Comparison of ENCODE assay signal across 8 cellular contexts in the genomic region with DNA sequence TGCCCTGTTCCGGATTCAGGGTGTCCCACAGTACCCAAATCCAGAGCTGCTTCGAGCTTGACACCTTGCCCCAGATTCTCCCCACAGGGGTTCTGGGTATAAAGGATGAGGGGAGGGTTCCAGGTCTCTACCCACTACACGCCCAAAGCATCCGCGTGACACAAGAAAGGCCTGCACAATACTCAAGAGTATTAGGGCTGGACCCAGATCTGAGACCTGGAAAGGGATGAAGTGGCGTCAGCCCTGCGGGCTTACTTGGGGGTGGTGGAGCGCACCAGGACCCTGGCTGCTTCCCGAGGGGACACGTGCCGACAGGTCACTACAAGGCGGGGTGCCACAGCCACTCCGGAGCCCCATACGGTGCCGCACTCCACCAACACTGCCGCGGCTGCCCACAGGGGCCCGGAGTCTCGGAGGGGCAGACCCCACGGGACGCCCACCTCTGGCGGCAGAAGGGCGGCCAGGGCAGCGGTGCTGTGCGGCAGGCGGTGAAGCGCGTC. TPM values are rescaled to one million over a fixed set of nuclear protein-coding genes. Genes with fewer than 3 reads are reported as not detected.
DNase-seq lines count a peak whose midpoint lies in the region; ATAC-seq and TF ChIP-seq lines count a peak whose summit lies in the region.

No MANE protein-coding gene starts in this region.

- DNase-seq in GM13976 (ENCODE audit: low spot score) (peak; percentile 30), HCT116 (ENCODE audit: low read depth, low spot score) (no peak), SJSA1 (ENCODE audit: low read depth in 1 of 2, low spot score in 2 of 2) (no peak), fibroblast of the aortic adventitia (ENCODE audit: low read depth) (peak; percentile 24), skeletal muscle cell (ENCODE audit: low read depth) (no peak), Kasumi-1 (lab: John Stamatoyannopoulos, UW) (no peak), SKM-1 treated with dmso at 0.1 percent for 144 hours (lab: John Stamatoyannopoulos, UW; ENCODE audit: unreplicated experiment) (no peak)
- DNase-seq in activated CD4-positive, alpha-beta T cell treated with anti-CD3 and anti-CD28 coated beads, Interleukin-2, amount 50 U/mL, for 4 hours, result no peak

- no peak for TF ChIP-seq RAD21 in HCT116 (IDR thresholded peaks at IDR 0.05; ENCODE audit: low read depth)

- H3K9me3 ChIP-seq in HCT116 (ENCODE audit: control insufficient read depth in 1 of 2, insufficient read depth in 1 of 2, low read depth in 1 of 2, low read length in 2 of 2) (no peaks in the 10 kb centered on the region), SJSA1 (replicated peaks) (no peaks in the 10 kb centered on the region)

- in situ Hi-C loops in GM13976 (cut with MboI; ENCODE audit: low sequenced_read_pairs, unreplicated experiment), result no loop called here

- no peak for TF ChIP-seq POLR2A in HCT116 (IDR thresholded peaks at IDR 0.05; ENCODE audit: borderline replicate concordance, extremely low read depth, insufficient read depth, insufficient read length)

- H3K9me2 ChIP-seq in HCT116 (ENCODE audit: insufficient read depth), result no peaks in the 10 kb centered on the region

- H3K4me3 ChIP-seq in HCT116 (replicated peaks in 1 of 2; ENCODE audit: low read depth in 1 of 2, low read length in 2 of 2), result peak overlapping the region; percentile 74 to 81
- peak overlapping the region; percentile 57 for H3K4me3 ChIP-seq in SJSA1
- H3K4me3 ChIP-seq in fibroblast of the aortic adventitia (ENCODE audit: low read depth, low read length), result peak overlapping the region; percentile 76
- H3K4me3 ChIP-seq in skeletal muscle cell (ENCODE audit: low read depth, low read length), result peak overlapping the region; percentile 66

- peak; percentile 6; the same call in 1 of the 2 replicates for ATAC-seq in HCT116

- H3K27ac ChIP-seq in HCT116 (ENCODE audit: low read depth, low read length) (peak overlapping the region; percentile 86), SJSA1 (peak overlapping the region; percentile 59; the same call in 1 of the 2 replicates)

- H3K36me3 ChIP-seq in HCT116 (ENCODE audit: control insufficient read depth in 1 of 2, insufficient read depth in 2 of 2, low read length in 2 of 2) (peaks cover 1 to 2% of the 10 kb centered on the region in 2 experiments; a peak in 2 of 4 replicates), SJSA1 (peaks cover 25% of the 10 kb centered on the region)

- CTCF ChIA-PET in HCT116 (lab: Charles Lee), result interaction anchor here (0.9 to 3.7 kb wide), 8 partner anchors 9 to 242 kb away, joined by 3 to 33 read pairs (median 18); no protein-coding TSS in a partner anchor

- H3K27me3 ChIP-seq in HCT116 (ENCODE audit: insufficient read depth, low read length) (no peaks in the 10 kb centered on the region), SJSA1 (replicated peaks) (no peaks in the 10 kb centered on the region)

- POLR2A ChIA-PET in HCT116 (lab: Charles Lee), result interaction anchor here (1.8 kb wide), 1 partner anchor 25 kb away, joined by 18 read pairs; a partner anchor contains a TSS

- TF ChIP-seq CTCF in GM13976 (IDR thresholded peaks at IDR 0.05; ENCODE audit: borderline replicate concordance, control extremely low read depth, extremely low read depth, insufficient read depth, missing control alignments) (no peak), HCT116 (IDR thresholded peaks at IDR 0.05 in 2 of 3, conservative IDR thresholded peaks at IDR 0.05 in 1 of 3; ENCODE audit: borderline replicate concordance in 1 of 3, insufficient read depth in 1 of 3, low read depth in 2 of 3, low read length in 2 of 3) (no peak), fibroblast of the aortic adventitia (IDR thresholded peaks at IDR 0.05; ENCODE audit: insufficient read depth, low read length) (no peak)

- H4K20me1 ChIP-seq in HCT116 (ENCODE audit: insufficient read depth), result no peaks in the 10 kb centered on the region

- no TSS peak for BruUV-seq in HCT116 (replicated peaks; lab: Mats Ljungman, UMichigan)

- intact Hi-C loops in HCT116 (cut with micrococcal nuclease), result loop anchor here (5.0 kb wide), 1 partner anchor 242 kb away; no protein-coding TSS in a partner anchor

- H2AFZ ChIP-seq in HCT116 (ENCODE audit: low read depth, low read length, poor library complexity, severe bottlenecking), result no peak overlapping the region

- peak overlapping the region; percentile 97 for H3K9ac ChIP-seq in HCT116 (ENCODE audit: low read length)

- H3K79me2 ChIP-seq in HCT116 (ENCODE audit: insufficient read depth, low read length), result peaks cover 25% of the 10 kb centered on the region; the same call in 1 of the 2 replicates

- H3K4me1 ChIP-seq in HCT116 (ENCODE audit: control insufficient read depth in 1 of 2, insufficient read depth in 2 of 2, low read length in 2 of 2) (peaks cover 8 to 26% of the 10 kb centered on the region in 2 experiments; a peak in 3 of 4 replicates), SJSA1 (replicated peaks) (peaks cover 21% of the 10 kb centered on the region)

- H3K4me2 ChIP-seq in HCT116 (ENCODE audit: low read length), result peak overlapping the region; percentile 95

- RAD21 ChIA-PET in HCT116 (lab: Charles Lee; ENCODE audit: low non-redundant PET in 1 of 2, low total read pairs in 2 of 2, uncharacterized antibody in 2 of 2, unreplicated experiment in 2 of 2), result no interaction called here

TF ChIP-seq in HCT116, 20 proteins besides CTCF, POLR2A, EP300 and RAD21:
- TF ChIP-seq, protein P1, sequence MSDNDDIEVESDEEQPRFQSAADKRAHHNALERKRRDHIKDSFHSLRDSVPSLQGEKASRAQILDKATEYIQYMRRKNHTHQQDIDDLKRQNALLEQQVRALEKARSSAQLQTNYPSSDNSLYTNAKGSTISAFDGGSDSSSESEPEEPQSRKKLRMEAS (IDR thresholded peaks at IDR 0.05), result no peak
- TF ChIP-seq TCF7L2 (IDR thresholded peaks at IDR 0.05; ENCODE audit: borderline replicate concordance, extremely low read depth, insufficient read depth, insufficient read length), result no peak
- TF ChIP-seq, protein P2, sequence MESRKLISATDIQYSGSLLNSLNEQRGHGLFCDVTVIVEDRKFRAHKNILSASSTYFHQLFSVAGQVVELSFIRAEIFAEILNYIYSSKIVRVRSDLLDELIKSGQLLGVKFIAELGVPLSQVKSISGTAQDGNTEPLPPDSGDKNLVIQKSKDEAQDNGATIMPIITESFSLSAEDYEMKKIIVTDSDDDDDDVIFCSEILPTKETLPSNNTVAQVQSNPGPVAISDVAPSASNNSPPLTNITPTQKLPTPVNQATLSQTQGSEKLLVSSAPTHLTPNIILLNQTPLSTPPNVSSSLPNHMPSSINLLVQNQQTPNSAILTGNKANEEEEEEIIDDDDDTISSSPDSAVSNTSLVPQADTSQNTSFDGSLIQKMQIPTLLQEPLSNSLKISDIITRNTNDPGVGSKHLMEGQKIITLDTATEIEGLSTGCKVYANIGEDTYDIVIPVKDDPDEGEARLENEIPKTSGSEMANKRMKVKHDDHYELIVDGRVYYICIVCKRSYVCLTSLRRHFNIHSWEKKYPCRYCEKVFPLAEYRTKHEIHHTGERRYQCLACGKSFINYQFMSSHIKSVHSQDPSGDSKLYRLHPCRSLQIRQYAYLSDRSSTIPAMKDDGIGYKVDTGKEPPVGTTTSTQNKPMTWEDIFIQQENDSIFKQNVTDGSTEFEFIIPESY (IDR thresholded peaks at IDR 0.05; ENCODE audit: extremely low read depth, insufficient replicate concordance, low read length), result no peak
- TF ChIP-seq CEBPB (IDR thresholded peaks at IDR 0.05; ENCODE audit: low read depth), result no peak
- no peak for TF ChIP-seq SIN3A (IDR thresholded peaks at IDR 0.05; ENCODE audit: low read depth)
- no peak for TF ChIP-seq EZH2 (IDR thresholded peaks at IDR 0.05)

RNA-seq across cellular contexts. Expression of a gene that starts 1.3 kb away (rescaled TPM):
- total RNA-seq in HCT116 (2021; ENCODE audit: unreplicated experiment) (13.6 TPM), fibroblast of the aortic adventitia (ENCODE audit: low replicate concordance) (9.7 and 20.0 TPM in 2 replicates)
- polyA plus RNA-seq in HCT116 (2012), result 9.7 and 9.9 TPM in 2 replicates
- total RNA-seq in SJSA1 (2014; rRNA removed; shearing (Covaris generic)), result 6.7 and 7.7 TPM in 2 replicates

RNA-seq across cellular contexts. Expression of a gene that starts 12.6 kb away (rescaled TPM):
- 20.0 TPM for total RNA-seq in HCT116 (2021; ENCODE audit: unreplicated experiment)
- 21.4 and 25.9 TPM in 2 replicates for polyA plus RNA-seq in HCT116 (2012)
- total RNA-seq in SJSA1 (2014; rRNA removed; shearing (Covaris generic)), result 11.7 and 12.3 TPM in 2 replicates
- 2.5 and 7.3 TPM in 2 replicates for total RNA-seq in fibroblast of the aortic adventitia (ENCODE audit: low replicate concordance)

RNA-seq across cellular contexts. Expression of a gene that starts 25.1 kb away (rescaled TPM):
- total RNA-seq in HCT116 (2021; ENCODE audit: unreplicated experiment) (86.9 TPM), fibroblast of the aortic adventitia (ENCODE audit: low replicate concordance) (145 and 209 TPM in 2 replicates)
- polyA plus RNA-seq in HCT116 (2012), result 37.1 and 43.0 TPM in 2 replicates
- total RNA-seq in SJSA1 (2014; rRNA removed; shearing (Covaris generic)), result 131 and 171 TPM in 2 replicates

Comparison
In these comparisons a context has a peak if more than half of its experiments do, and no peak if none do; other contexts are left out.
1. DNase-seq: peak in GM13976 (single experiment) and fibroblast of the aortic adventitia (single experiment); none in HCT116 (single experiment), SJSA1 (0 of 2), skeletal muscle cell (single experiment), Kasumi-1 (0 of 2), activated CD4-positive, alpha-beta T cell treated with anti-CD3 and anti-CD28 coated beads, Interleukin-2, amount 50 U/mL, for 4 hours (0 of 2) and SKM-1 treated with dmso at 0.1 percent for 144 hours (single experiment).
2. Peak in every context shown above with its lines, with median percentiles within 50 percentile points of each other: H3K4me3 ChIP-seq.